ENCODE assay signal across 7 cellular contexts in genomic region chr7:129122751-129123516, GRCh38. TPM values are rescaled to one million over a fixed set of nuclear protein-coding genes. Genes with fewer than 3 reads are reported as not detected.
DNase-seq lines count a peak whose midpoint lies in the region; ATAC-seq and TF ChIP-seq lines count a peak whose summit lies in the region.

No MANE protein-coding gene starts in this region.

- peak; percentile 68 for ATAC-seq in GM19025 (IDR thresholded peaks at IDR 0.05; ENCODE audit: low read depth, unreplicated experiment)
- ATAC-seq in HG02840 (IDR thresholded peaks at IDR 0.05; ENCODE audit: low FRiP score, unreplicated experiment): peak; percentile 71

- H3K14ac ChIP-seq in mesenchymal stem cell (ENCODE audit: low read length in 2 of 2): no peak overlapping the region

- no peak overlapping the region for H4K8ac ChIP-seq in mesenchymal stem cell (ENCODE audit: low read length)

- H3K4me1 ChIP-seq in OCI-LY3 (ENCODE audit: low read length) (peaks cover 34% of the 10 kb centered on the region), mesenchymal stem cell (ENCODE audit: control insufficient read depth, insufficient read depth, low read depth, low read length) (peaks cover 14% of the 10 kb centered on the region), BE2C (no peaks in the 10 kb centered on the region)

- 80% methylated on average over 4 of the region's 4 CpGs for WGBS in mesenchymal stem cell

- H2BK12ac ChIP-seq in mesenchymal stem cell (ENCODE audit: low read length in 2 of 2): no peak overlapping the region

- no peaks in the 10 kb centered on the region for H3K79me1 ChIP-seq in mesenchymal stem cell (replicated peaks; ENCODE audit: low read length, poor library complexity, severe bottlenecking)

- H3K27me3 ChIP-seq in OCI-LY3 (ENCODE audit: low read depth, low read length) (no peaks in the 10 kb centered on the region), mesenchymal stem cell (ENCODE audit: control insufficient read depth in 1 of 2, insufficient read depth in 1 of 2, low read length in 2 of 2) (peaks cover 0 to 28% of the 10 kb centered on the region in 2 experiments), BE2C (no peaks in the 10 kb centered on the region)

- H4K91ac ChIP-seq in mesenchymal stem cell (ENCODE audit: low read length): no peak overlapping the region

- no peaks in the 10 kb centered on the region for H4K20me1 ChIP-seq in OCI-LY3 (ENCODE audit: insufficient read depth, low read length)

- TF ChIP-seq CTCF in OCI-LY3 (IDR thresholded peaks at IDR 0.05; ENCODE audit: low read depth, low read length) (no peak), BE2C (IDR thresholded peaks at IDR 0.05; ENCODE audit: low read depth, low read length) (no peak)

- H2AFZ ChIP-seq in OCI-LY3 (ENCODE audit: low read depth, low read length): peak overlapping the region; percentile 3; the same call in 1 of the 2 replicates
- no peak overlapping the region for H2AFZ ChIP-seq in mesenchymal stem cell (ENCODE audit: low read depth, low read length)

- H3K23ac ChIP-seq in mesenchymal stem cell (ENCODE audit: low read length in 2 of 2): no peak overlapping the region

- H3K9ac ChIP-seq in OCI-LY3 (ENCODE audit: low read length): peak overlapping the region; percentile 66
- H3K9ac ChIP-seq in mesenchymal stem cell (ENCODE audit: low read length): no peak overlapping the region

- H3K18ac ChIP-seq in mesenchymal stem cell (ENCODE audit: low read depth in 1 of 2, low read length in 2 of 2): no peak overlapping the region

- no peaks in the 10 kb centered on the region for H3K79me2 ChIP-seq in OCI-LY3 (ENCODE audit: low read length)

- H3K27ac ChIP-seq in OCI-LY3 (ENCODE audit: low read length) (peak overlapping the region; percentile 96), mesenchymal stem cell (ENCODE audit: low read length, poor library complexity, severe bottlenecking) (peak overlapping the region; percentile 70)

- H2AK5ac ChIP-seq in mesenchymal stem cell (ENCODE audit: low read length, severe bottlenecking): no peak overlapping the region

- peak overlapping the region; percentile 88 for H3K4me2 ChIP-seq in OCI-LY3 (ENCODE audit: low read length)
- H3K4me2 ChIP-seq in mesenchymal stem cell (ENCODE audit: low read length, poor library complexity, severe bottlenecking): no peak overlapping the region

- peaks cover 23% of the 10 kb centered on the region for H3K9me3 ChIP-seq in OCI-LY3 (ENCODE audit: insufficient read depth, low read length)
- peaks cover 7% of the 10 kb centered on the region for H3K9me3 ChIP-seq in mesenchymal stem cell (ENCODE audit: control insufficient read depth, low read length)
- peaks cover 3% of the 10 kb centered on the region; the same call in 1 of the 2 replicates for H3K9me3 ChIP-seq in BE2C

- DNase-seq in mesenchymal stem cell (peak; percentile 61), BE2C (no peak), SHP77 treated with DMSO at 0.1 percent for 48 hours (lab: John Stamatoyannopoulos, UW) (no peak), foreskin melanocyte (no peak)

- H3K4me3 ChIP-seq in OCI-LY3 (ENCODE audit: low read length) (peak overlapping the region; percentile 65), mesenchymal stem cell (ENCODE audit: insufficient read depth in 1 of 2, low read depth in 1 of 2, low read length in 2 of 2) (no peak overlapping the region), BE2C (ENCODE audit: low read depth, low read length) (no peak overlapping the region)

- H2BK5ac ChIP-seq in mesenchymal stem cell (ENCODE audit: low read depth, low read length, poor library complexity, severe bottlenecking): no peak overlapping the region

- no peak overlapping the region for H2BK120ac ChIP-seq in mesenchymal stem cell (ENCODE audit: low read depth, low read length)

- no peak overlapping the region for H2BK15ac ChIP-seq in mesenchymal stem cell (ENCODE audit: low read depth, poor library complexity, severe bottlenecking)

- H3K36me3 ChIP-seq in OCI-LY3 (replicated peaks; ENCODE audit: low read depth, low read length) (peaks cover 9% of the 10 kb centered on the region), mesenchymal stem cell (ENCODE audit: control insufficient read depth in 1 of 2, insufficient read depth in 2 of 2, low read depth in 1 of 2, low read length in 2 of 2) (no peaks in the 10 kb centered on the region), BE2C (no peaks in the 10 kb centered on the region)

- no peak overlapping the region for H3K4ac ChIP-seq in mesenchymal stem cell (ENCODE audit: low read depth in 1 of 2, low read length in 2 of 2)

RNA-seq across cellular contexts. Expression of gene TSPAN33, which starts 21.6 kb away (rescaled TPM):
- 0.43 TPM for polyA plus RNA-seq in mesenchymal stem cell (2013, experiment 1 of 2)
- 0.40 TPM for polyA plus RNA-seq in mesenchymal stem cell (2013, experiment 2 of 2)
- 5.3 TPM for polyA plus RNA-seq in BE2C (2012; ENCODE audit: insufficient read depth, insufficient read length, low read depth)
